In genomic region chr14:44962573-44963528, GRCh38 we compare ENCODE assay signal across 8 cellular contexts. TPM values are rescaled to one million over a fixed set of nuclear protein-coding genes. Genes with fewer than 3 reads are reported as not detected.
DNase-seq lines count a peak whose midpoint lies in the region; ATAC-seq and TF ChIP-seq lines count a peak whose summit lies in the region.

No MANE protein-coding gene starts in this region.

- H3K18ac ChIP-seq in neuronal stem cell (ENCODE audit: low read length): peak overlapping the region; percentile 44

- peaks cover 20% of the 10 kb centered on the region for H3K9me3 ChIP-seq in WERI-Rb-1 (ENCODE audit: severe bottlenecking)
- H3K9me3 ChIP-seq in neuronal stem cell (replicated peaks in 1 of 2; ENCODE audit: control insufficient read depth in 2 of 2, insufficient read depth in 1 of 2, low read depth in 1 of 2, low read length in 2 of 2): peaks cover 0 to 4% of the 10 kb centered on the region in 2 donors

- no peaks in the 10 kb centered on the region for H3K27me3 Mint-ChIP-seq in activated naive CD8-positive, alpha-beta T cell
- H3K27me3 Mint-ChIP-seq in activated naive CD8-positive, alpha-beta T cell treated with anti-CD3 and anti-CD28 coated beads for 36 hours: no peaks in the 10 kb centered on the region

- H4K91ac ChIP-seq in neuronal stem cell (ENCODE audit: low read depth, low read length, poor library complexity): no peak overlapping the region

- peak overlapping the region; percentile 21 for H2AK5ac ChIP-seq in neuronal stem cell (ENCODE audit: low read depth, low read length)

- H2BK15ac ChIP-seq in neuronal stem cell (ENCODE audit: low read length): no peak overlapping the region

- H3K9me3 Mint-ChIP-seq in activated naive CD8-positive, alpha-beta T cell (ENCODE audit: low read depth): peaks cover 22% of the 10 kb centered on the region
- peaks cover 20% of the 10 kb centered on the region for H3K9me3 Mint-ChIP-seq in activated naive CD8-positive, alpha-beta T cell treated with anti-CD3 and anti-CD28 coated beads for 36 hours

- H2AFZ ChIP-seq in neuronal stem cell (ENCODE audit: low read length): peak overlapping the region; percentile 89

- no peak overlapping the region for H3K14ac ChIP-seq in neuronal stem cell (ENCODE audit: low read length)

- peak; percentile 2 for ATAC-seq in HG03097 (IDR thresholded peaks at IDR 0.05; ENCODE audit: low FRiP score, unreplicated experiment)
- no peak for ATAC-seq in HG03196 (IDR thresholded peaks at IDR 0.05; ENCODE audit: unreplicated experiment)

- no peak overlapping the region for H3K4ac ChIP-seq in neuronal stem cell (ENCODE audit: low read length)

- H3K27ac ChIP-seq in WERI-Rb-1 (peak overlapping the region; percentile 83), neuronal stem cell (replicated peaks; ENCODE audit: low read length) (peak overlapping the region; percentile 76)

- H3K79me1 ChIP-seq in neuronal stem cell (ENCODE audit: low read depth, low read length): no peaks in the 10 kb centered on the region

- H4K8ac ChIP-seq in neuronal stem cell (ENCODE audit: low read depth, low read length): no peak overlapping the region

- H3K36me3 Mint-ChIP-seq in activated naive CD8-positive, alpha-beta T cell: peaks cover 26% of the 10 kb centered on the region
- H3K36me3 Mint-ChIP-seq in activated naive CD8-positive, alpha-beta T cell treated with anti-CD3 and anti-CD28 coated beads for 36 hours: peaks cover 49% of the 10 kb centered on the region

- no peaks in the 10 kb centered on the region for H3K27me3 ChIP-seq in WERI-Rb-1 (ENCODE audit: insufficient read depth, low read depth, severe bottlenecking)
- H3K27me3 ChIP-seq in neuronal stem cell (ENCODE audit: control insufficient read depth in 3 of 3, insufficient read depth in 3 of 3, low read depth in 1 of 3, low read length in 3 of 3): no peaks in the 10 kb centered on the region

- TF ChIP-seq CTCF in WERI-Rb-1 (IDR thresholded peaks at IDR 0.05; ENCODE audit: low read depth, low read length): no peak
- no peak for TF ChIP-seq CTCF in fibroblast of villous mesenchyme (IDR thresholded peaks at IDR 0.05; ENCODE audit: insufficient read depth, low read depth, low read length)

- no peak overlapping the region for H2BK120ac ChIP-seq in neuronal stem cell (ENCODE audit: low read depth, low read length)

- H3K27ac Mint-ChIP-seq in activated naive CD8-positive, alpha-beta T cell: peak overlapping the region; percentile 64
- H3K27ac Mint-ChIP-seq in activated naive CD8-positive, alpha-beta T cell treated with anti-CD3 and anti-CD28 coated beads for 36 hours: no peak overlapping the region

- WGBS in neuronal stem cell (ENCODE audit: extremely low coverage in 2 of 2, insufficient read length in 2 of 2, insufficient replicate concordance in 1 of 2), 2 donors: no CpG with 5 or more reads among the region's 39 CpGs

- no peak overlapping the region for H3K4me3 Mint-ChIP-seq in activated naive CD8-positive, alpha-beta T cell
- no peak overlapping the region for H3K4me3 Mint-ChIP-seq in activated naive CD8-positive, alpha-beta T cell treated with anti-CD3 and anti-CD28 coated beads for 36 hours

- H3K9ac ChIP-seq in neuronal stem cell (ENCODE audit: low read depth, low read length, poor library complexity): peak overlapping the region; percentile 79

- peak overlapping the region; percentile 68 for H3K4me3 ChIP-seq in WERI-Rb-1 (ENCODE audit: low read depth, low read length)
- peak overlapping the region; percentile 87 for H3K4me3 ChIP-seq in fibroblast of villous mesenchyme (ENCODE audit: low read depth, low read length)
- peak overlapping the region; percentile 77 to 86 for H3K4me3 ChIP-seq in neuronal stem cell (ENCODE audit: low read length in 2 of 2)

- peaks cover 3 to 16% of the 10 kb centered on the region in 2 donors for H3K4me1 ChIP-seq in neuronal stem cell (ENCODE audit: control insufficient read depth in 2 of 2, insufficient read depth in 1 of 2, low read depth in 1 of 2, low read length in 2 of 2)

- DNase-seq in activated naive CD8-positive, alpha-beta T cell treated with anti-CD3 and anti-CD28 coated beads for 36 hours: no peak
- DNase-seq in WERI-Rb-1 (peak; percentile 8), fibroblast of villous mesenchyme (ENCODE audit: low read depth) (peak; percentile 60), neuronal stem cell (ENCODE audit: low spot score) (peak; percentile 43), NCI-H2029 treated with DMSO at 0.1 percent for 48 hours (lab: John Stamatoyannopoulos, UW) (no peak)

- no peaks in the 10 kb centered on the region; the same call in 1 of the 2 replicates for H3K36me3 ChIP-seq in WERI-Rb-1
- H3K36me3 ChIP-seq in neuronal stem cell (replicated peaks in 1 of 2; ENCODE audit: control insufficient read depth in 2 of 2, insufficient read depth in 2 of 2, low read length in 2 of 2): peaks cover 0 to 10% of the 10 kb centered on the region in 2 donors

- peaks cover 47% of the 10 kb centered on the region for H3K4me1 Mint-ChIP-seq in activated naive CD8-positive, alpha-beta T cell (ENCODE audit: low read depth)
- H3K4me1 Mint-ChIP-seq in activated naive CD8-positive, alpha-beta T cell treated with anti-CD3 and anti-CD28 coated beads for 36 hours: peaks cover 57% of the 10 kb centered on the region

- H2BK5ac ChIP-seq in neuronal stem cell (ENCODE audit: low read length): no peak overlapping the region

- H2BK12ac ChIP-seq in neuronal stem cell (ENCODE audit: low read length): no peak overlapping the region

- no peak overlapping the region for H3K23ac ChIP-seq in neuronal stem cell (ENCODE audit: low read depth, low read length, poor library complexity)

- H3K4me2 ChIP-seq in neuronal stem cell (ENCODE audit: insufficient read depth, low read length, poor library complexity, severe bottlenecking): peak overlapping the region; percentile 72

RNA-seq across cellular contexts. Expression of gene TOGARAM1, which starts 0.9 kb away (rescaled TPM):
- total RNA-seq in activated naive CD8-positive, alpha-beta T cell treated with anti-CD3 and anti-CD28 coated beads for 36 hours: 1 to 10 TPM; 6.2 to 7.5 TPM
- 15.1 and 22.5 TPM in 2 replicates for total RNA-seq in fibroblast of villous mesenchyme
- polyA plus RNA-seq in neuronal stem cell (2013, experiment 1 of 2): 12.0 TPM
- polyA plus RNA-seq in neuronal stem cell (2013, experiment 2 of 2): 12.2 TPM

RNA-seq across cellular contexts. Expression of gene KLHL28, which starts 1.1 kb away (rescaled TPM):
- total RNA-seq in activated naive CD8-positive, alpha-beta T cell treated with anti-CD3 and anti-CD28 coated beads for 36 hours: 10 to 100 TPM in 1 of 2 experiments, 1 to 10 TPM in 1; 9.7 to 11.0 TPM
- 9.5 and 9.7 TPM in 2 replicates for total RNA-seq in fibroblast of villous mesenchyme
- 8.4 TPM for polyA plus RNA-seq in neuronal stem cell (2013, experiment 1 of 2)
- 9.1 TPM for polyA plus RNA-seq in neuronal stem cell (2013, experiment 2 of 2)

Comparison
In these comparisons a context has a peak if more than half of its experiments do, and no peak if none do; other contexts are left out.
1. DNase-seq: peak in WERI-Rb-1 (single experiment), fibroblast of villous mesenchyme (single experiment) and neuronal stem cell (single experiment); none in activated naive CD8-positive, alpha-beta T cell treated with anti-CD3 and anti-CD28 coated beads for 36 hours (single experiment) and NCI-H2029 treated with DMSO at 0.1 percent for 48 hours (single experiment).
2. Peak in every context shown above with its lines, with median percentiles within 50 percentile points of each other: H3K4me3 ChIP-seq.